27 cellular contexts compared by ENCODE assay signal in the genomic region with DNA sequence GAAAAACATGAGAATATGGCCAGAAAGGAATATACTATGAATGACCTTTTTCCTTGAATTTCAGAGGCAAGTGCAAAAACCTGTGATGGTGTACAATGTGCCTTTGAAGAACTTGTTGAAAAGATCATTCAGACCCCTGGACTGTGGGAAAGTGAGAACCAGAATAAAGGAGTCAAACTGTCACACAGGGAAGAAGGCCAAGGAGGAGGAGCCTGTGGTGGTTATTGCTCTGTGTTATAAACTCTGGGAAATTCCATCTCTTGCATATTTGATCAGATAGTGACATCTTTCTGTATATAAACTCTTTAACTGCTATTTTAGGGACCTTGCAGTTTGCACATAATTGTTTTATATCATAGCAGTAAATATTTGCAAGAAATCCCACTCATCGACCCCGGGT. TPM values are rescaled to one million over a fixed set of nuclear protein-coding genes. Genes with fewer than 3 reads are reported as not detected.
DNase-seq lines count a peak whose midpoint lies in the region; ATAC-seq, FAIRE-seq and TF ChIP-seq lines count a peak whose summit lies in the region.
"Had no signal": no experiment of that assay in that cellular context is flagged by ENCODE, and none has a peak within 500 bp of the region (broad histone marks: within the 10 kb centered on the region; RNA-seq: fewer than 3 reads in every experiment).

No MANE protein-coding gene starts in this region.

- H3K9me3 Mint-ChIP-seq in CD4-positive, alpha-beta memory T cell: no peaks in the 10 kb centered on the region
- no peaks in the 10 kb centered on the region for H3K9me3 Mint-ChIP-seq in naive thymus-derived CD8-positive, alpha-beta T cell
- H3K9me3 Mint-ChIP-seq: activated CD4-positive, alpha-beta T cell treated with anti-CD3 and anti-CD28 coated beads, Interleukin-2, amount 10 ng/mL, durations not matched to agents 24 days and 14 days; activated T-helper 17 cell treated with anti-CD3 and anti-CD28 coated beads, Interleukin-2, amount 50 U/mL, for 72 hours; stimulated activated naive CD8-positive, alpha-beta T cell treated with anti-CD3 and anti-CD28 coated beads, Interleukin-15, amount 100 ng/mL, for 72 hours; T-helper 2 cell treated with Interferon-gamma antibody and Interleukin-4, amounts not matched to agents 5 μg/mL and 100 μg/mL, for 36 hours had no signal

- H3K9me3 ChIP-seq in CD4-positive, alpha-beta memory T cell (ENCODE audit: control insufficient read depth in 1 of 2, low read length in 2 of 2): no peaks in the 10 kb centered on the region
- H3K9me3 ChIP-seq in GM12878 (replicated peaks; ENCODE audit: control insufficient read depth, insufficient read depth, low read length): no peaks in the 10 kb centered on the region
- H3K9me3 ChIP-seq: SJSA1, tibial artery had no signal

- H3K4me1 ChIP-seq in CD4-positive, alpha-beta memory T cell (ENCODE audit: insufficient read depth, low read length): peaks cover 34% of the 10 kb centered on the region
- no peaks in the 10 kb centered on the region; the same call in 1 of the 2 replicates for H3K4me1 ChIP-seq in GM12878 (ENCODE audit: control insufficient read depth, insufficient read depth, low read length)
- H3K4me1 ChIP-seq: SJSA1, tibial artery had no signal

- BruUV-seq in GM12878 (replicated peaks; lab: Mats Ljungman, UMichigan): TSS peak; percentile 20

- ATAC-seq in GM12878 (no peak), GM18505 (IDR thresholded peaks at IDR 0.05; ENCODE audit: unreplicated experiment) (no peak), HG03342 (IDR thresholded peaks at IDR 0.05; ENCODE audit: unreplicated experiment) (no peak)
- no peak for ATAC-seq in naive thymus-derived CD8-positive, alpha-beta T cell
- ATAC-seq: activated CD8-positive, alpha-beta memory T cell treated with anti-CD3 and anti-CD28 coated beads, Interleukin-2, amount 10 ng/mL, durations not matched to agents 7 days and 5 days; activated T-helper 17 cell treated with anti-CD3 and anti-CD28 coated beads, Interleukin-2, amount 50 U/mL, for 72 hours; foreskin keratinocyte; left ventricle myocardium superior; stimulated activated naive CD8-positive, alpha-beta T cell treated with anti-CD3 and anti-CD28 coated beads, Interleukin-15, amount 100 ng/mL, for 72 hours had no signal

- no peak overlapping the region for H2AFZ ChIP-seq in GM12878 (ENCODE audit: control insufficient read depth, low read depth, low read length)
- H2AFZ ChIP-seq: GM23248 had no signal

- intact Hi-C loops in CD4-positive, alpha-beta memory T cell (cut with micrococcal nuclease): no loop called here
- intact Hi-C loops in GM12878 (cut with micrococcal nuclease; ENCODE audit: unreplicated experiment): loop anchor here (10.0 kb wide), 1 partner anchor 997 kb away; the partner anchor contains the start of gene WAC

- no peak for DNase-seq in CD4-positive, alpha-beta memory T cell
- peak; percentile 2 for DNase-seq in M059J (ENCODE audit: low read depth)
- no peak for DNase-seq in GM12878 (ENCODE audit: low read depth, low spot score)
- no peak for DNase-seq in naive thymus-derived CD8-positive, alpha-beta T cell
- no peak for DNase-seq in NCI-H226
- no peak for DNase-seq in NCI-H774 (lab: John Stamatoyannopoulos, UW)
- DNase-seq: activated CD4-positive, alpha-beta T cell treated with anti-CD3 and anti-CD28 coated beads, Interleukin-2, amount 10 ng/mL, durations not matched to agents 24 days and 14 days; activated CD8-positive, alpha-beta memory T cell treated with anti-CD3 and anti-CD28 coated beads, Interleukin-2, amount 10 ng/mL, durations not matched to agents 7 days and 5 days; effector CD8-positive, alpha-beta T cell; foreskin keratinocyte; GM23248; left ventricle myocardium superior; NCI-H510A treated with DMSO at 0.1 percent for 48 hours; NK-92 treated with Interleukin-12 subunit alpha and Interleukin-12 subunit beta, amount 100 ng/mL, for 24 hours; posterior cingulate gyrus; stimulated activated naive CD8-positive, alpha-beta T cell treated with anti-CD3 and anti-CD28 coated beads, Interleukin-15, amount 100 ng/mL, for 72 hours; tibial artery; WERI-Rb-1 had no signal

- H3K27ac ChIP-seq in CD4-positive, alpha-beta memory T cell (ENCODE audit: low read depth, low read length): no peak overlapping the region
- no peak overlapping the region for H3K27ac ChIP-seq in GM12878 (ENCODE audit: control insufficient read depth, insufficient read depth)
- H3K27ac ChIP-seq: BLaER1 treated with 17β-estradiol and CSF1 and Interleukin-3, amounts not matched to agents 10 nM and 100 nM; foreskin keratinocyte; GM23248; KMS-11; SJSA1; tibial artery; WERI-Rb-1 had no signal

- H3K4me1 Mint-ChIP-seq in CD4-positive, alpha-beta memory T cell: peaks cover 20 to 46% (median 31%) of the 10 kb centered on the region in 4 donors
- H3K4me1 Mint-ChIP-seq in naive thymus-derived CD8-positive, alpha-beta T cell: peaks cover 10 to 26% (median 22%) of the 10 kb centered on the region in 4 donors

- no peaks in the 10 kb centered on the region for H3K27me3 Mint-ChIP-seq in CD4-positive, alpha-beta memory T cell
- no peaks in the 10 kb centered on the region for H3K27me3 Mint-ChIP-seq in naive thymus-derived CD8-positive, alpha-beta T cell
- H3K27me3 Mint-ChIP-seq: activated CD4-positive, alpha-beta T cell treated with anti-CD3 and anti-CD28 coated beads, Interleukin-2, amount 10 ng/mL, durations not matched to agents 24 days and 14 days; activated CD8-positive, alpha-beta memory T cell treated with anti-CD3 and anti-CD28 coated beads, Interleukin-2, amount 10 ng/mL, durations not matched to agents 7 days and 5 days; activated T-helper 17 cell treated with anti-CD3 and anti-CD28 coated beads, Interleukin-2, amount 50 U/mL, for 72 hours; stimulated activated naive CD8-positive, alpha-beta T cell treated with anti-CD3 and anti-CD28 coated beads, Interleukin-15, amount 100 ng/mL, for 72 hours had no signal

- H3K36me3 ChIP-seq in CD4-positive, alpha-beta memory T cell (ENCODE audit: insufficient read depth, low read length): peaks cover 28% of the 10 kb centered on the region
- H3K36me3 ChIP-seq in GM12878 (ENCODE audit: control insufficient read depth in 2 of 2, insufficient read depth in 2 of 2, low read length in 1 of 2): peaks cover 0 to 15% of the 10 kb centered on the region in 2 experiments; a peak in 3 of 4 replicates
- H3K36me3 ChIP-seq: WERI-Rb-1 had no signal

- no peak overlapping the region for H3K4me3 Mint-ChIP-seq in CD4-positive, alpha-beta memory T cell
- H3K4me3 Mint-ChIP-seq in naive thymus-derived CD8-positive, alpha-beta T cell: no peak overlapping the region
- H3K4me3 Mint-ChIP-seq: activated CD4-positive, alpha-beta T cell treated with anti-CD3 and anti-CD28 coated beads, Interleukin-2, amount 10 ng/mL, durations not matched to agents 24 days and 14 days; activated CD8-positive, alpha-beta memory T cell treated with anti-CD3 and anti-CD28 coated beads, Interleukin-2, amount 10 ng/mL, durations not matched to agents 7 days and 5 days; activated T-helper 17 cell treated with anti-CD3 and anti-CD28 coated beads, Interleukin-2, amount 50 U/mL, for 72 hours; stimulated activated naive CD8-positive, alpha-beta T cell treated with anti-CD3 and anti-CD28 coated beads, Interleukin-15, amount 100 ng/mL, for 72 hours; T-helper 2 cell treated with Interferon-gamma antibody and Interleukin-4, amounts not matched to agents 5 μg/mL and 100 μg/mL, for 36 hours had no signal

- TF ChIP-seq POLR2A in GM12878 (IDR thresholded peaks at IDR 0.05; ENCODE audit: low read depth, low read length) (no peak), GM18505 (IDR thresholded peaks at IDR 0.05; ENCODE audit: borderline replicate concordance, extremely low read depth, insufficient read depth, insufficient read length) (no peak)

- CTCF ChIA-PET in CD4-positive, alpha-beta memory T cell (lab: Charles Lee; ENCODE audit: partially characterized antibody): no interaction called here
- CTCF ChIA-PET in GM12878 (lab: Yijun Ruan, JAX): interaction anchor here (0.9 to 2.2 kb wide), 2 partner anchors 21 to 33 kb away, joined by 3 to 6 read pairs; no protein-coding TSS in a partner anchor

- no peaks in the 10 kb centered on the region for H4K20me1 ChIP-seq in GM12878 (ENCODE audit: control insufficient read depth, insufficient read depth)

- in situ Hi-C loops in GM12878 (cut with MboI): no loop called here

- H3K27ac Mint-ChIP-seq in CD4-positive, alpha-beta memory T cell: peak overlapping the region in 5 of 7 donors; percentile 48 to 67 (median 57)
- H3K27ac Mint-ChIP-seq in naive thymus-derived CD8-positive, alpha-beta T cell: peak overlapping the region in 6 of 10 donors; percentile 16 to 78 (median 38)
- H3K27ac Mint-ChIP-seq: activated CD4-positive, alpha-beta T cell treated with anti-CD3 and anti-CD28 coated beads, Interleukin-2, amount 10 ng/mL, durations not matched to agents 24 days and 14 days; activated CD8-positive, alpha-beta memory T cell treated with anti-CD3 and anti-CD28 coated beads, Interleukin-2, amount 10 ng/mL, durations not matched to agents 7 days and 5 days; activated T-helper 17 cell treated with anti-CD3 and anti-CD28 coated beads, Interleukin-2, amount 50 U/mL, for 72 hours; T-helper 2 cell treated with Interferon-gamma antibody and Interleukin-4, amounts not matched to agents 5 μg/mL and 100 μg/mL, for 36 hours had no signal

- H3K4me2 ChIP-seq in GM12878 (ENCODE audit: control insufficient read depth, insufficient read depth): no peak overlapping the region
- H3K4me2 ChIP-seq: BLaER1 treated with 17β-estradiol and CSF1 and Interleukin-3, amounts not matched to agents 10 nM and 100 nM; KMS-11 had no signal

- TF ChIP-seq CTCF in GM12878 (IDR thresholded peaks at IDR 0.05 in 2 of 3, conservative IDR thresholded peaks at IDR 0.05 in 1 of 3; ENCODE audit: control insufficient read depth in 2 of 3, extremely low read depth in 1 of 3, insufficient read depth in 1 of 3, low read depth in 3 of 3, low read length in 3 of 3): no peak

- peaks cover 13 to 30% of the 10 kb centered on the region in 2 donors for H3K36me3 Mint-ChIP-seq in CD4-positive, alpha-beta memory T cell
- H3K36me3 Mint-ChIP-seq in naive thymus-derived CD8-positive, alpha-beta T cell: peaks cover 0 to 25% (median 14%) of the 10 kb centered on the region in 3 donors

- no peak overlapping the region for H3K4me3 ChIP-seq in CD4-positive, alpha-beta memory T cell (ENCODE audit: low read length in 2 of 2)
- no peak overlapping the region for H3K4me3 ChIP-seq in GM12878
- H3K4me3 ChIP-seq: BLaER1 treated with 17β-estradiol and CSF1 and Interleukin-3, amounts not matched to agents 10 nM and 100 nM; GM23248; SJSA1; tibial artery had no signal

- 0% methylated on average over 2 of the region's 2 CpGs for WGBS in GM12878 (ENCODE audit: insufficient coverage, insufficient replicate concordance, low lambda C conversion rate, missing lambda C conversion rate)

- SMC1A ChIA-PET in GM12878 (lab: Charles Lee; ENCODE audit: uncharacterized antibody, unreplicated experiment): no interaction called here

- no peaks in the 10 kb centered on the region for H3K79me2 ChIP-seq in GM12878 (ENCODE audit: control insufficient read depth, insufficient read depth, low read length)

- POLR2A ChIA-PET in CD4-positive, alpha-beta memory T cell (lab: Charles Lee; ENCODE audit: partially characterized antibody): interaction anchor here (0.6 to 2.8 kb wide), 2 partner anchors 20 to 34 kb away, joined by 3 to 8 read pairs; partner anchors contain the start of gene RAB18
- POLR2A ChIA-PET in GM12878 (lab: Charles Lee): no interaction called here
- POLR2A ChIA-PET in naive thymus-derived CD8-positive, alpha-beta T cell (lab: Charles Lee): no interaction called here

- no peak overlapping the region for H3K9ac ChIP-seq in GM12878 (ENCODE audit: control insufficient read depth, insufficient read depth, low read length)
- H3K9ac ChIP-seq: BLaER1 treated with 17β-estradiol and CSF1 and Interleukin-3, amounts not matched to agents 10 nM and 100 nM; GM23248; KMS-11 had no signal

- TF ChIP-seq RAD21 in GM12878 (IDR thresholded peaks at IDR 0.05; ENCODE audit: insufficient read depth, low read depth, low read length): no peak

- FAIRE-seq in GM12878 (lab: Jason Lieb, UNC): peak; percentile 52
- FAIRE-seq: colon, HTR-8/SVneo had no signal

- no peak for TF ChIP-seq EP300 in GM12878 (IDR thresholded peaks at IDR 0.05; ENCODE audit: borderline replicate concordance in 1 of 2, control insufficient read depth in 1 of 2, low read depth in 2 of 2, low read length in 2 of 2)

- H3K27me3 ChIP-seq in CD4-positive, alpha-beta memory T cell (ENCODE audit: insufficient read depth, low read length): no peaks in the 10 kb centered on the region
- H3K27me3 ChIP-seq in GM12878 (replicated peaks in 1 of 2; ENCODE audit: control insufficient read depth in 2 of 2, insufficient read depth in 2 of 2, low read length in 1 of 2): no peaks in the 10 kb centered on the region
- H3K27me3 ChIP-seq: BLaER1 treated with 17β-estradiol and CSF1 and Interleukin-3, amounts not matched to agents 10 nM and 100 nM; foreskin keratinocyte; SJSA1; tibial artery had no signal

- RAD21 ChIA-PET in GM12878 (lab: Charles Lee; ENCODE audit: unreplicated experiment): no interaction called here

RNA-seq across cellular contexts. Expression of gene RAB18, which starts 33.7 kb away (rescaled TPM):
- total RNA-seq in CD4-positive, alpha-beta memory T cell: 10 to 100 TPM; 83.3 to 88.5 TPM
- polyA plus RNA-seq in CD4-positive, alpha-beta memory T cell: 100 to 1,000 TPM; 117 to 171 TPM
- total RNA-seq in M059J (2014; rRNA removed; shearing (Covaris generic)): 19.9 and 32.7 TPM in 2 replicates
- 75.5 and 80.2 TPM in 2 replicates for total RNA-seq in GM12878 (2013; cell fraction: nucleolus; rRNA removed)
- total RNA-seq in GM12878 (2014; rRNA removed) (13.4 and 17.4 TPM in 2 replicates), GM12878 (2014; rRNA removed; fragmentation: Illumina TruSeq; extraction: Trizol) (32.3 and 32.7 TPM in 2 replicates), GM12878 (2021) (46.5 and 47.4 TPM in 2 replicates)
- polyA plus RNA-seq in GM12878 (2011; ENCODE audit: low read depth): 8.1 TPM
- polyA plus RNA-seq in GM12878 (2011; rRNA removed) (38.7 and 91.6 TPM in 2 replicates), GM12878 (2014; fragmentation: Illumina TruSeq; extraction: Trizol) (31.0 and 35.5 TPM in 2 replicates), GM12878 (2014; fragmentation: Nextera tagmentation; extraction: Ambion mirVana) (10 to 100 TPM; 45.5 to 67.0 TPM), GM12878 (2014; rRNA removed) (21.5 and 26.3 TPM in 2 replicates), GM12878 (2016; fragmentation: Nextera tagmentation; extraction: Ambion mirVana) (10 to 100 TPM; 94.8 to 98.8 TPM)
- polyA plus RNA-seq in GM12878 (2011; cell fraction: cytosol; rRNA removed): 7.4 and 11.3 TPM in 2 replicates
- polyA plus RNA-seq in GM12878 (2011; cell fraction: nucleus; rRNA removed): 13.0 and 14.4 TPM in 2 replicates
- polyA plus RNA-seq in GM12878 (2012): 26.7 and 27.2 TPM in 2 replicates
- 10.8 and 16.4 TPM in 2 replicates for polyA minus RNA-seq in GM12878 (2011; rRNA and poly(A)+ RNA removed)
- 6.9 and 13.3 TPM in 2 replicates for polyA minus RNA-seq in GM12878 (2011; cell fraction: cytosol; rRNA and poly(A)+ RNA removed)
- 18.5 and 29.7 TPM in 2 replicates for polyA minus RNA-seq in GM12878 (2011; cell fraction: nucleus; rRNA and poly(A)+ RNA removed)
- 10 to 100 TPM; 79.8 to 83.2 TPM for total RNA-seq in naive thymus-derived CD8-positive, alpha-beta T cell
- 10 to 100 TPM; 65.4 to 82.4 (median 76.3) TPM for polyA plus RNA-seq in naive thymus-derived CD8-positive, alpha-beta T cell
